Comparison of ENCODE assay signal across 9 cellular contexts in genomic region chr21:42527489-42528158, GRCh38. TPM values are rescaled to one million over a fixed set of nuclear protein-coding genes. Genes with fewer than 3 reads are reported as not detected.
DNase-seq lines count a peak whose midpoint lies in the region; ATAC-seq and TF ChIP-seq lines count a peak whose summit lies in the region.
"Had no signal": no experiment of that assay in that cellular context is flagged by ENCODE, and none has a peak within 500 bp of the region (broad histone marks: within the 10 kb centered on the region; RNA-seq: fewer than 3 reads in every experiment).

No MANE protein-coding gene starts in this region.

- H3K4me1 Mint-ChIP-seq in effector memory CD8-positive, alpha-beta T cell (ENCODE audit: low read depth in 2 of 2): peaks cover 29 to 39% of the 10 kb centered on the region in 2 donors
- peaks cover 24% of the 10 kb centered on the region for H3K4me1 Mint-ChIP-seq in osteocyte (ENCODE audit: unreplicated experiment)

- no peaks in the 10 kb centered on the region for H3K9me3 Mint-ChIP-seq in effector memory CD8-positive, alpha-beta T cell
- H3K9me3 Mint-ChIP-seq in osteocyte (ENCODE audit: unreplicated experiment): no peaks in the 10 kb centered on the region

- peak overlapping the region; percentile 76 to 81 for H3K4me3 Mint-ChIP-seq in effector memory CD8-positive, alpha-beta T cell
- no peak overlapping the region for H3K4me3 Mint-ChIP-seq in osteocyte (ENCODE audit: unreplicated experiment)

- peaks cover 24% of the 10 kb centered on the region for H3K36me3 Mint-ChIP-seq in effector memory CD8-positive, alpha-beta T cell (ENCODE audit: insufficient read depth)
- peaks cover 18% of the 10 kb centered on the region for H3K36me3 Mint-ChIP-seq in osteocyte (ENCODE audit: unreplicated experiment)

- peak overlapping the region; percentile 91 to 95 for H3K27ac Mint-ChIP-seq in effector memory CD8-positive, alpha-beta T cell
- no peak overlapping the region for H3K27ac Mint-ChIP-seq in osteocyte (ENCODE audit: unreplicated experiment)

- peak; percentile 40 for DNase-seq in NOMO-1 treated with DMSO at 0.1 percent for 48 hours (lab: John Stamatoyannopoulos, UW; ENCODE audit: unreplicated experiment)
- no peak for DNase-seq in NOMO-1 treated with dmso at 0.1 percent for 144 hours (lab: John Stamatoyannopoulos, UW; ENCODE audit: unreplicated experiment)
- peak; percentile 40 for DNase-seq in T-helper 22 cell (ENCODE audit: low read depth)
- DNase-seq in effector memory CD8-positive, alpha-beta T cell: peak; percentile 39 to 54 (median 49)
- peak; percentile 19 to 39 for DNase-seq in stimulated activated CD4-positive, alpha-beta T cell treated with anti-CD3 and anti-CD28 coated beads, Interleukin-4, amount 100 ng/mL, for 4 hours
- DNase-seq in osteocyte (ENCODE audit: extremely low spot score, unreplicated experiment): no peak
- DNase-seq in NCI-H446 (lab: John Stamatoyannopoulos, UW): no peak

- ATAC-seq in effector memory CD8-positive, alpha-beta T cell (replicated peaks): peak; percentile 81
- ATAC-seq in GM18861 (IDR thresholded peaks at IDR 0.05; ENCODE audit: unreplicated experiment): no peak

- H3K27me3 Mint-ChIP-seq in effector memory CD8-positive, alpha-beta T cell: no peaks in the 10 kb centered on the region
- no peaks in the 10 kb centered on the region for H3K27me3 Mint-ChIP-seq in osteocyte (ENCODE audit: unreplicated experiment)

- no peak for TF ChIP-seq CTCF in osteocyte (IDR thresholded peaks at IDR 0.05)

RNA-seq across cellular contexts. Expression of gene SLC37A1, which starts 14.0 kb away (rescaled TPM):
- 13.2 and 13.5 TPM in 2 replicates for total RNA-seq in osteocyte

RNA-seq across cellular contexts. Expression of gene RSPH1, which starts 31.6 kb away (rescaled TPM):
- 0.19 and 0.34 TPM in 2 replicates for total RNA-seq in osteocyte
- total RNA-seq: T-helper 1 cell treated with Interleukin-12 subunit alpha and Interleukin-12 subunit beta and Interleukin-4 antibody, amounts not matched to agents 30 ng/mL and 1 ng/mL, for 36 hours had no signal

Comparison
In these comparisons a context has a peak if more than half of its experiments do, and no peak if none do; other contexts are left out.
1. DNase-seq: peak in NOMO-1 treated with DMSO at 0.1 percent for 48 hours (single experiment), T-helper 22 cell (single experiment), effector memory CD8-positive, alpha-beta T cell (3 of 3) and stimulated activated CD4-positive, alpha-beta T cell treated with anti-CD3 and anti-CD28 coated beads, Interleukin-4, amount 100 ng/mL, for 4 hours (2 of 2); none in NOMO-1 treated with dmso at 0.1 percent for 144 hours (single experiment), osteocyte (single experiment) and NCI-H446 (0 of 2).